ENCODE assay signal across 18 cellular contexts in the genomic region with DNA sequence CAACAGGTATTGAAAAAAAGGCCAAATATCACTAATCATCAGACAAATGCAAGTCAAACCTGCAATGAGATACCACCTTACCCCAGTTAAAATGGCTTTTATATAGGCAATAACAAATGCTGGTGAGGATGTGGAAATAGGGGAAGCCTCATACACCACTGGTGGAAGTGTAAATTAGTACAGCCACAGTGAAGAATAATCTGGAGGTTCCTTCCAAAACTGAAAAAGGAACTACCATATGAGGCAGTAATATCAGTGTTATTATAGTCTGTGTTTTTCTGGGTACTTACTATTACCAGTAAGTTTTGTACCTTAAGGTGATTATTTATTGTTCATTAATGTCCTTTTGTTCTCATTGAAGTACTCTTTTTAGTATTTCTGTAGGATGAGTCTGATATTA.
"Had no signal": no experiment of that assay in that cellular context is flagged by ENCODE, and none has a peak within 500 bp of the region (broad histone marks: within the 10 kb centered on the region; RNA-seq: fewer than 3 reads in every experiment).

No MANE protein-coding gene starts in this region.

- FAIRE-seq: endothelial cell of umbilical vein had no signal

- H3K4me3 ChIP-seq: coronary artery, lung, right lobe of liver had no signal

- ATAC-seq: foreskin keratinocyte; left colon; stimulated activated memory B cell treated with anti-CD40 and anti-IgM and Interleukin-4, amounts not matched to agents 10 μg/mL and 1 μg/mL and 100 μg/mL, for 72 hours had no signal

- H3K27ac Mint-ChIP-seq: nephron, type B pancreatic cell had no signal

- H3K27ac ChIP-seq: coronary artery, foreskin keratinocyte, right lobe of liver had no signal

- H3K4me3 Mint-ChIP-seq: nephron; stimulated activated memory B cell treated with anti-CD40 and anti-IgM and Interleukin-4, amounts not matched to agents 10 μg/mL and 1 μg/mL and 100 μg/mL, for 72 hours; type B pancreatic cell had no signal

- H3K36me3 ChIP-seq: right lobe of liver had no signal

- H3K9me3 ChIP-seq: right lobe of liver had no signal

- H3K27me3 Mint-ChIP-seq: progenitor cell of endocrine pancreas; stimulated activated memory B cell treated with anti-CD40 and anti-IgM and Interleukin-4, amounts not matched to agents 10 μg/mL and 1 μg/mL and 100 μg/mL, for 72 hours had no signal

- H3K36me3 Mint-ChIP-seq: type B pancreatic cell had no signal

- DNase-seq: activated CD4-positive, alpha-beta T cell treated with anti-CD3 and anti-CD28 coated beads, Interleukin-2, amount 50 U/mL, for 4 hours; activated CD4-positive, CD25-positive, alpha-beta regulatory T cell treated with anti-CD3 and anti-CD28 coated beads, Interleukin-2, amount 50 U/mL, for 72 hours; activated naive CD4-positive, alpha-beta T cell treated with anti-CD3 and anti-CD28 coated beads, Interleukin-2, amount 50 U/mL, for 16 hours; activated T-cell treated with anti-CD3 and anti-CD28 coated beads, Interleukin-2, amount 50 U/mL, for 1 hour; effector CD4-positive, alpha-beta T cell; foreskin keratinocyte; left colon; occipital lobe; right lobe of liver; stimulated activated CD4-positive, alpha-beta T cell treated with anti-CD3 and anti-CD28 coated beads, Interleukin-1b, Interleukin-23, amount 100 ng/mL, for 48 hours; substantia nigra had no signal

- H3K4me1 Mint-ChIP-seq: nephron had no signal

- H3K4me1 ChIP-seq: foreskin keratinocyte, right lobe of liver had no signal

- H3K27me3 ChIP-seq: foreskin keratinocyte, right lobe of liver had no signal
